In the genomic region with DNA sequence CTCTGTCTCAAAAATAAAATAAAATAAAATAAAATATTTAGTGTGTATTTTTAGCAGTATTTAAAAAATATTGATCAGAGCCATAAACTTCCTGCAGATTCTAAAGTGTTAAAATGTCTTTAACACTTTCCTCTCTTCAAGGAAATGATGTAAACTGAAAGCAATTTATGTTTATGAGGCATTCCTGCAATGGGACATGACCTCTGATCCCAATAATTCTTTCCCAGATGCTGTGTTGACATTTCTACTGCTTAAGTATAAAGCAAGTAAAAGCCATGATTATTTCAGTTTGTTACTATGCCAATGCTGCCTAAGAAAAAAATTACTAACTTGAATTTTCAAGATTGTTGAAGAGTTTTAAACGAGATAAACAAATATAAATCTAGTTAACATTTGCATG, we compare ENCODE assay signal across 11 cellular contexts. TPM values are rescaled to one million over a fixed set of nuclear protein-coding genes. Genes with fewer than 3 reads are reported as not detected.
A peak's percentile ranks its signal among the peaks of the same experiment; 100 is the strongest.
DNase-seq lines count a peak whose midpoint lies in the region; ATAC-seq, FAIRE-seq and TF ChIP-seq lines count a peak whose summit lies in the region.
"Had no signal": no experiment of that assay in that cellular context is flagged by ENCODE, and none has a peak within 500 bp of the region (broad histone marks: within the 10 kb centered on the region; RNA-seq: fewer than 3 reads in every experiment).

No MANE protein-coding gene starts in this region.

- H3K9me3 ChIP-seq in astrocyte (ENCODE audit: insufficient read depth, low read depth, low read length) = no peaks in the 10 kb centered on the region
- H3K9me3 ChIP-seq in keratinocyte (ENCODE audit: control insufficient read depth, low read depth, low read length) = no peaks in the 10 kb centered on the region
- H3K9me3 ChIP-seq in tibial nerve = no peaks in the 10 kb centered on the region
- H3K9me3 ChIP-seq: gastroesophageal sphincter, stomach had no signal

- H3K36me3 Mint-ChIP-seq in astrocyte (ENCODE audit: low read depth, unreplicated experiment) = peaks cover 1% of the 10 kb centered on the region

- no peak overlapping the region for H3K4me3 Mint-ChIP-seq in astrocyte (ENCODE audit: unreplicated experiment)
- H3K4me3 Mint-ChIP-seq: activated CD4-positive, alpha-beta T cell treated with anti-CD3 and anti-CD28 coated beads for 36 hours had no signal

- no peak overlapping the region for H2AFZ ChIP-seq in ACC112 (ENCODE audit: low read length, unreplicated experiment)
- H2AFZ ChIP-seq in astrocyte (ENCODE audit: low read depth, low read length) = no peak overlapping the region
- no peak overlapping the region for H2AFZ ChIP-seq in keratinocyte (ENCODE audit: control insufficient read depth, low read length)

- peak overlapping the region; percentile 31 for H3K27ac Mint-ChIP-seq in astrocyte (ENCODE audit: unreplicated experiment)
- H3K27ac Mint-ChIP-seq: activated CD4-positive, alpha-beta T cell treated with anti-CD3 and anti-CD28 coated beads for 36 hours had no signal

- no peak for TF ChIP-seq CTCF in astrocyte (IDR thresholded peaks at IDR 0.05; ENCODE audit: insufficient read depth, low read depth, low read length)
- TF ChIP-seq CTCF in keratinocyte (optimal IDR thresholded peaks at IDR 0.05 in 1 of 3, IDR thresholded peaks at IDR 0.05 in 1 of 3, conservative IDR thresholded peaks at IDR 0.05 in 1 of 3; ENCODE audit: extremely low read depth in 1 of 3, insufficient read depth in 2 of 3, low read length in 3 of 3) = no peak
- TF ChIP-seq CTCF in dorsolateral prefrontal cortex (IDR thresholded peaks at IDR 0.05 in 54 of 56, conservative IDR thresholded peaks at IDR 0.05 in 2 of 56; ENCODE audit: low read depth in 1 of 56, partially characterized antibody in 56 of 56) = no peak
- TF ChIP-seq CTCF in tibial nerve (IDR thresholded peaks at IDR 0.05) = no peak

- H3K9me1 ChIP-seq in keratinocyte (ENCODE audit: control insufficient read depth, extremely low read depth, insufficient read depth, low read length) = no peaks in the 10 kb centered on the region

- intact Hi-C loops in dorsolateral prefrontal cortex (cut with DNase I) = loop anchor here in 1 of 2 donors (10.0 kb wide), 1 partner anchor 181 kb away; no protein-coding TSS in a partner anchor

- H3K27ac ChIP-seq in ACC112 (ENCODE audit: low read depth, low read length) = peak overlapping the region; percentile 92
- H3K27ac ChIP-seq in astrocyte (ENCODE audit: low read depth, low read length) = no peak overlapping the region
- no peak overlapping the region for H3K27ac ChIP-seq in keratinocyte (ENCODE audit: control insufficient read depth, insufficient read depth, low read length)
- H3K27ac ChIP-seq in dorsolateral prefrontal cortex = no peak overlapping the region
- peak overlapping the region in 2 of 4 donors; percentile 48 to 73 for H3K27ac ChIP-seq in tibial nerve

- H3K9me3 Mint-ChIP-seq in astrocyte (ENCODE audit: unreplicated experiment) = no peaks in the 10 kb centered on the region

- H3K79me2 ChIP-seq in ACC112 (ENCODE audit: control insufficient read depth, insufficient read depth, low read length, unreplicated experiment) = no peaks in the 10 kb centered on the region
- H3K79me2 ChIP-seq in astrocyte (ENCODE audit: insufficient read depth, low read length) = no peaks in the 10 kb centered on the region
- no peaks in the 10 kb centered on the region for H3K79me2 ChIP-seq in keratinocyte (ENCODE audit: control insufficient read depth, insufficient read depth, low read length)

- 15 to 23% methylated on average over 1 of the region's 1 CpG for WGBS in tibial nerve, 2 donors

- dilution Hi-C loops in keratinocyte (cut with MboI; ENCODE audit: extremely low pct_ligation_motif_present, low sequenced_read_pairs) = no loop called here

- H3K9ac ChIP-seq in astrocyte (ENCODE audit: low read length) (no peak overlapping the region), keratinocyte (ENCODE audit: control insufficient read depth, extremely low read depth, insufficient read depth, low read length) (no peak overlapping the region)

- no peak for TF ChIP-seq POLR2A in tibial nerve (IDR thresholded peaks at IDR 0.05)

- TF ChIP-seq EP300 in tibial nerve (IDR thresholded peaks at IDR 0.05) = no peak

- peaks cover 37% of the 10 kb centered on the region for H3K4me1 Mint-ChIP-seq in astrocyte (ENCODE audit: low read depth, unreplicated experiment)

- DNase-seq in HT-29 (ENCODE audit: low spot score) (peak; percentile 85), astrocyte (ENCODE audit: low read depth) (peak; percentile 41), keratinocyte (ENCODE audit: low read depth, low spot score) (no peak), dorsolateral prefrontal cortex (no peak), NCI-H1048 (lab: John Stamatoyannopoulos, UW) (no peak), tibial nerve (ENCODE audit: low spot score in 2 of 2) (no peak)
- DNase-seq: activated CD4-positive, alpha-beta T cell treated with anti-CD3 and anti-CD28 coated beads for 36 hours; stomach had no signal

- ATAC-seq in HG02938 (IDR thresholded peaks at IDR 0.05; ENCODE audit: unreplicated experiment) = no peak
- ATAC-seq: activated CD4-positive, alpha-beta T cell treated with anti-CD3 and anti-CD28 coated beads for 36 hours; gastroesophageal sphincter had no signal

- no peak for FAIRE-seq in astrocyte (lab: Jason Lieb, UNC)
- FAIRE-seq in keratinocyte (lab: Jason Lieb, UNC) = peak; percentile 23

- no peaks in the 10 kb centered on the region for H3K36me3 ChIP-seq in ACC112 (ENCODE audit: insufficient read depth, low read length)
- no peaks in the 10 kb centered on the region for H3K36me3 ChIP-seq in astrocyte (ENCODE audit: insufficient read depth, low read length)
- peaks cover 0 to 4% of the 10 kb centered on the region in 2 experiments for H3K36me3 ChIP-seq in keratinocyte (ENCODE audit: control insufficient read depth in 2 of 2, extremely low read depth in 1 of 2, insufficient read depth in 2 of 2, low read length in 2 of 2)
- no peaks in the 10 kb centered on the region for H3K36me3 ChIP-seq in tibial nerve
- H3K36me3 ChIP-seq: gastroesophageal sphincter, stomach had no signal

- H3K4me1 ChIP-seq in ACC112 (ENCODE audit: control insufficient read depth, insufficient read depth, low read length, unreplicated experiment) (peaks cover 44% of the 10 kb centered on the region), astrocyte (ENCODE audit: insufficient read depth, low read length) (no peaks in the 10 kb centered on the region), keratinocyte (ENCODE audit: control insufficient read depth, extremely low read depth, insufficient read depth, low read length) (peaks cover 7% of the 10 kb centered on the region), tibial nerve (peaks cover 0 to 31% (median 6%) of the 10 kb centered on the region in 4 donors)

- H3K27me3 ChIP-seq in ACC112 (ENCODE audit: insufficient read depth, low read length) = no peaks in the 10 kb centered on the region
- no peaks in the 10 kb centered on the region for H3K27me3 ChIP-seq in astrocyte (ENCODE audit: insufficient read depth, low read length)
- H3K27me3 ChIP-seq in keratinocyte (ENCODE audit: control insufficient read depth, extremely low read depth, insufficient read depth, low read length) = no peaks in the 10 kb centered on the region
- H3K27me3 ChIP-seq in dorsolateral prefrontal cortex = no peaks in the 10 kb centered on the region
- H3K27me3 ChIP-seq in tibial nerve = no peaks in the 10 kb centered on the region
- H3K27me3 ChIP-seq: gastroesophageal sphincter, stomach had no signal

- no peaks in the 10 kb centered on the region for H3K27me3 Mint-ChIP-seq in astrocyte (ENCODE audit: low read depth, unreplicated experiment)
- H3K27me3 Mint-ChIP-seq: activated CD4-positive, alpha-beta T cell treated with anti-CD3 and anti-CD28 coated beads for 36 hours had no signal

- H3K4me3 ChIP-seq in ACC112 (ENCODE audit: low read depth, low read length) (no peak overlapping the region), astrocyte (ENCODE audit: insufficient read depth, low read depth, low read length) (no peak overlapping the region), keratinocyte (ENCODE audit: control insufficient read depth in 2 of 3, extremely low read depth in 1 of 3, insufficient read depth in 2 of 3, low read depth in 1 of 3, low read length in 3 of 3) (no peak overlapping the region), dorsolateral prefrontal cortex (no peak overlapping the region), tibial nerve (no peak overlapping the region)
- H3K4me3 ChIP-seq: gastroesophageal sphincter, stomach had no signal

- H3K4me2 ChIP-seq in astrocyte (ENCODE audit: low read length) (no peak overlapping the region), keratinocyte (ENCODE audit: control insufficient read depth, extremely low read depth, insufficient read depth, low read depth, low read length) (no peak overlapping the region)

- H4K20me1 ChIP-seq in astrocyte (ENCODE audit: insufficient read depth, low read length) (no peaks in the 10 kb centered on the region), keratinocyte (ENCODE audit: control insufficient read depth, extremely low read depth, insufficient read depth, low read length) (no peaks in the 10 kb centered on the region)

RNA-seq across cellular contexts. Expression of gene COQ2, which starts 29.0 kb away (rescaled TPM):
- total RNA-seq in HT-29 (2014; rRNA removed; shearing (Covaris generic)) = 14.6 and 19.3 TPM in 2 replicates
- 8.2 and 8.7 TPM in 2 replicates for total RNA-seq in astrocyte
- polyA plus RNA-seq in keratinocyte = 15.5 to 29.1 TPM (median 20.3 TPM) in 3 replicates
- polyA plus RNA-seq in keratinocyte (2011; ENCODE audit: low read depth) = 15.4 TPM
- 15.5 and 24.0 TPM in 2 replicates for polyA plus RNA-seq in keratinocyte (2011; cell fraction: cytosol; rRNA removed)
- 10.1 and 12.1 TPM in 2 replicates for polyA plus RNA-seq in keratinocyte (2011; cell fraction: nucleus; rRNA removed)
- polyA plus RNA-seq in keratinocyte (2012; ENCODE audit: low replicate concordance) = 9.2 and 17.2 TPM in 2 replicates
- 8.7 to 25.7 TPM (median 9.4 TPM) in 3 replicates for polyA minus RNA-seq in keratinocyte
- 10.9 TPM for polyA minus RNA-seq in keratinocyte (2011; cell fraction: cytosol; rRNA and poly(A)+ RNA removed)
- 4.9 and 7.5 TPM in 2 replicates for polyA minus RNA-seq in keratinocyte (2011; cell fraction: nucleus; rRNA and poly(A)+ RNA removed)
- total RNA-seq in dorsolateral prefrontal cortex = 10 to 100 TPM in 1 of 120 experiments, 1 to 10 TPM in 119; 3.6 to 10.1 (median 6.2) TPM
- total RNA-seq in tibial nerve = 10 to 100 TPM in 3 of 4 donors, 1 to 10 TPM in 1; 9.2 to 17.7 (median 11.6) TPM

Comparison
In these comparisons a context has a peak if more than half of its experiments do, and no peak if none do; other contexts are left out.
1. DNase-seq: peak in HT-29 (single experiment) and astrocyte (single experiment); none in keratinocyte (single experiment), dorsolateral prefrontal cortex (0 of 10), NCI-H1048 (single experiment) and tibial nerve (0 of 2).